In genomic region chr4:150038335-150039076, GRCh38 we compare ENCODE assay signal across 12 cellular contexts. TPM values are rescaled to one million over a fixed set of nuclear protein-coding genes. Genes with fewer than 3 reads are reported as not detected.
DNase-seq lines count a peak whose midpoint lies in the region; ATAC-seq and TF ChIP-seq lines count a peak whose summit lies in the region.
"Had no signal": no experiment of that assay in that cellular context is flagged by ENCODE, and none has a peak within 500 bp of the region (broad histone marks: within the 10 kb centered on the region; RNA-seq: fewer than 3 reads in every experiment).

No MANE protein-coding gene starts in this region.

- H3K9me3 Mint-ChIP-seq in activated naive CD4-positive, alpha-beta T cell treated with anti-CD3 and anti-CD28 coated beads, Interleukin-2, amount 50 U/mL, for 72 hours, result peaks cover 0 to 4% of the 10 kb centered on the region in 2 donors
- H3K9me3 Mint-ChIP-seq: stimulated activated naive CD8-positive, alpha-beta T cell treated with anti-CD3 and anti-CD28 coated beads, Interleukin-15, Interleukin-2, amounts not matched to agents 100 ng/mL and 50 ng/mL, for 24 hours had no signal

- no peak for TF ChIP-seq CTCF in GM10248 (IDR thresholded peaks at IDR 0.05; ENCODE audit: control extremely low read depth, extremely low read depth, low read depth, missing control alignments)

- H3K27ac Mint-ChIP-seq in activated naive CD4-positive, alpha-beta T cell treated with anti-CD3 and anti-CD28 coated beads, Interleukin-2, amount 50 U/mL, for 72 hours, result no peak overlapping the region
- H3K27ac Mint-ChIP-seq: activated naive CD8-positive, alpha-beta T cell treated with anti-CD3 and anti-CD28 coated beads, Interleukin-2, amount 50 U/mL, for 24 hours; stimulated activated naive CD8-positive, alpha-beta T cell treated with anti-CD3 and anti-CD28 coated beads, Interleukin-15, Interleukin-2, amounts not matched to agents 100 ng/mL and 50 ng/mL, for 24 hours had no signal

- intact Hi-C loops in posterior cingulate gyrus (cut with DNase I), result no loop called here

- H3K36me3 Mint-ChIP-seq in activated naive CD4-positive, alpha-beta T cell treated with anti-CD3 and anti-CD28 coated beads, Interleukin-2, amount 50 U/mL, for 72 hours, result no peaks in the 10 kb centered on the region

- POLR2A ChIA-PET in GM10248 (lab: Yijun Ruan, JAX), result no interaction called here

- DNase-seq in GM10248 (ENCODE audit: extremely low spot score) (peak; percentile 17), posterior cingulate gyrus (no peak), T-helper 1 cell (no peak), NCI-H510A (lab: John Stamatoyannopoulos, UW) (no peak)
- no peak for DNase-seq in activated naive CD4-positive, alpha-beta T cell treated with anti-CD3 and anti-CD28 coated beads, Interleukin-2, amount 50 U/mL, for 72 hours (ENCODE audit: low spot score in 2 of 2)
- DNase-seq: activated naive CD8-positive, alpha-beta T cell treated with anti-CD3 and anti-CD28 coated beads, Interleukin-2, amount 50 U/mL, for 24 hours; effector CD4-positive, alpha-beta T cell had no signal

- ATAC-seq in GM19372 (IDR thresholded peaks at IDR 0.05; ENCODE audit: low read depth, unreplicated experiment) (peak; percentile 96), HG02840 (IDR thresholded peaks at IDR 0.05; ENCODE audit: low FRiP score, unreplicated experiment) (peak; percentile 93), HG03558 (IDR thresholded peaks at IDR 0.05; ENCODE audit: extremely low read depth, unreplicated experiment) (peak; percentile 83)
- ATAC-seq in activated naive CD4-positive, alpha-beta T cell treated with anti-CD3 and anti-CD28 coated beads, Interleukin-2, amount 50 U/mL, for 72 hours, result no peak
- ATAC-seq: activated naive CD8-positive, alpha-beta T cell treated with anti-CD3 and anti-CD28 coated beads, Interleukin-2, amount 50 U/mL, for 24 hours; SK-N-SH treated with all-trans-retinoic acid at 6 μM for 48 hours had no signal

- CTCF ChIA-PET in GM10248 (lab: Yijun Ruan, JAX), result no interaction called here

RNA-seq across cellular contexts. Expression of gene DCLK2, which starts 39.7 kb away (rescaled TPM):
- total RNA-seq in activated naive CD4-positive, alpha-beta T cell treated with anti-CD3 and anti-CD28 coated beads, Interleukin-2, amount 50 U/mL, for 72 hours, result not detected

Comparison
In these comparisons a context has a peak if more than half of its experiments do, and no peak if none do; other contexts are left out.
1. ATAC-seq: peak in GM19372 (single experiment), HG02840 (single experiment) and HG03558 (single experiment); none in activated naive CD4-positive, alpha-beta T cell treated with anti-CD3 and anti-CD28 coated beads, Interleukin-2, amount 50 U/mL, for 72 hours (0 of 2).